21 cellular contexts compared by ENCODE assay signal in the genomic region with DNA sequence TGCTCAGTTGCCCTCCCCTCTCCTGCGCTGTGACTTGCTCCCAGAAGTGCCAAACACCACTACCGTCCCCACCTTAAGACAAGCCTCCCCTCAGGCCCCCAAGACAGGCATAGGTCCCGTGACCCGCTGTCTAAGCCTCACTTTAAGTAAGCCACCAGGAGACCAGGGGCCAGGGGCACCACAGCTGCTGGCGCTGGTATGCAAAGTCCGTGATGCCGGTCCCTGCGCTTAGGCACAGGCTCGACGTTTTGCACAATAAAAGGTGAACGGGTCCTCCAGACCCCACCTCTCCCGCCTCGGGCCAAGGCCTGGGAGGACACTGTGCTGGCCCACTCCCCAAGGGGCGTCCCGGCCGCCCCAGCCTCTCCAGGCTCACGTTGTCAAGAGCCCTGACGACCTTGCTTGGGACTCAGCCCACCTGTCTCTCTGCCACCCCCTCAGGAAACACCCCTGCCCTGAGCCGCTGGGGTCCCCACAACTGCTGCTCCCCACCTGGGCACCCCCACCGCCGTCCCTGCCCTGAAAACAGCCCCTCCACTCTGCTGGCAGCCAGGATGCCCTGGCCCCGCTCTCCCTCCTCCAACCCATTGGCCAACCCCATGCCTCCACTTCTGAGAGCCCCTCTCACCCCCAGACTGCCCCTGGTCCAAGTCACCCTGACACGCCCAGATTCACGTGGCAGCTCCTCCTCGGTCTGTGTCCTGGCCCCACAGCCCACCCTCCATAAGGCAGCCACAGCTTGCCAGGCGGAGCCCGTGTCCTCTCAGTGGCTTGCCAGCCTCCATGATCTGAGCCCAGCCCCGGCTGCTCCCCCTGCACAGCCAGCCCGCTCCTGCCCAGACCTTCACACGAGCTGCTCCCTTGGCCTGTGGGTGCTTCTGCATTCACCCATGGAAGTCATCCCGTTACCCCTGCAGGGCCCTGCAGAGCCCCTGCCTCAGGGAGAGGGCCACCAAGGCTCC. TPM values are rescaled to one million over a fixed set of nuclear protein-coding genes. Genes with fewer than 3 reads are reported as not detected.
DNase-seq lines count a peak whose midpoint lies in the region; ATAC-seq, FAIRE-seq and TF ChIP-seq lines count a peak whose summit lies in the region.
"Had no signal": no experiment of that assay in that cellular context is flagged by ENCODE, and none has a peak within 500 bp of the region (broad histone marks: within the 10 kb centered on the region; RNA-seq: fewer than 3 reads in every experiment).

No MANE protein-coding gene starts in this region.

- H4K5ac ChIP-seq in H9 (ENCODE audit: insufficient read length, low read depth, low read length) (no peak overlapping the region), H1 (ENCODE audit: insufficient read length, low read depth, low read length) (no peak overlapping the region)

- H3K79me1 ChIP-seq in H9 (ENCODE audit: insufficient read depth, low read depth, low read length, poor library complexity, severe bottlenecking) (no peaks in the 10 kb centered on the region), H1 (ENCODE audit: low read depth, low read length) (no peaks in the 10 kb centered on the region)

- H3K27ac Mint-ChIP-seq in H9 (peak overlapping the region in 1 of 3 experiments; percentile 64; a peak in 1 of 7 replicates), neural crest cell (ENCODE audit: unreplicated experiment) (peak overlapping the region; percentile 27)
- H3K27ac Mint-ChIP-seq: CD14-positive monocyte; CD4-positive, alpha-beta memory T cell had no signal

- H2AFZ ChIP-seq in H9 (ENCODE audit: low read length) (no peak overlapping the region), H1 (ENCODE audit: low read length) (no peak overlapping the region)
- H2AFZ ChIP-seq: GM23248 had no signal

- H3K27me3 ChIP-seq in BLaER1 = no peaks in the 10 kb centered on the region
- no peaks in the 10 kb centered on the region for H3K27me3 ChIP-seq in H9 (ENCODE audit: insufficient read depth, low read length)
- H3K27me3 ChIP-seq in H1 (replicated peaks in 1 of 4; ENCODE audit: control insufficient read depth in 3 of 4, extremely low read depth in 1 of 4, insufficient read depth in 3 of 4, low read length in 3 of 4) = no peaks in the 10 kb centered on the region
- H3K27me3 ChIP-seq in lower lobe of right lung (ENCODE audit: low read depth) = no peaks in the 10 kb centered on the region

- H2BK15ac ChIP-seq in H9 (ENCODE audit: low read depth, low read length) = no peak overlapping the region
- peak overlapping the region; percentile 46; the same call in 1 of the 2 replicates for H2BK15ac ChIP-seq in H1 (ENCODE audit: low read length)

- no peak overlapping the region for H2BK20ac ChIP-seq in H9 (ENCODE audit: low read depth, low read length, poor library complexity, severe bottlenecking)
- no peak overlapping the region for H2BK20ac ChIP-seq in H1 (ENCODE audit: low read length)

- FAIRE-seq in H1 (lab: Jason Lieb, UNC) = no peak
- FAIRE-seq: A204.1, GM12878, H54 had no signal

- H3K4me2 ChIP-seq in BLaER1 (peak overlapping the region; percentile 12; the same call in 1 of the 2 replicates), H9 (ENCODE audit: insufficient read depth, insufficient read length, low read length) (no peak overlapping the region), H1 (ENCODE audit: insufficient read depth in 1 of 2, low read depth in 2 of 2, low read length in 2 of 2) (no peak overlapping the region)

- H2BK12ac ChIP-seq in H9 (ENCODE audit: insufficient read length, low read depth, low read length) = no peak overlapping the region
- peak overlapping the region; percentile 60; the same call in 1 of the 2 replicates for H2BK12ac ChIP-seq in H1 (ENCODE audit: low read depth, low read length)

- H3K36me3 Mint-ChIP-seq in H9 (ENCODE audit: insufficient read depth in 1 of 3, low read depth in 3 of 3) = no peaks in the 10 kb centered on the region
- no peaks in the 10 kb centered on the region for H3K36me3 Mint-ChIP-seq in neural crest cell (ENCODE audit: low read depth)
- H3K36me3 Mint-ChIP-seq: CD14-positive monocyte; CD4-positive, alpha-beta memory T cell had no signal

- H3K23ac ChIP-seq in H9 (ENCODE audit: insufficient read length, low read depth, low read length) (no peak overlapping the region), H1 (ENCODE audit: insufficient read length) (no peak overlapping the region)

- TF ChIP-seq RAD21 in H1 (IDR thresholded peaks at IDR 0.05 in 1 of 2, conservative IDR thresholded peaks at IDR 0.05 in 1 of 2; ENCODE audit: low read depth in 2 of 2, low read length in 2 of 2) = no peak

- no peak for DNase-seq in H9
- no peak for DNase-seq in H1 (ENCODE audit: low read depth in 1 of 2, low spot score in 2 of 2)
- no peak for DNase-seq in neural crest cell (ENCODE audit: low read depth, low spot score)
- DNase-seq in lower lobe of right lung = no peak
- no peak for DNase-seq in mesenteric fat pad (ENCODE audit: low spot score)
- no peak for DNase-seq in NCI-H146 (lab: John Stamatoyannopoulos, UW)
- DNase-seq in NOMO-1 (lab: John Stamatoyannopoulos, UW; ENCODE audit: unreplicated experiment in 2 of 2) = no peak
- DNase-seq: ACHN; CD4-positive, alpha-beta memory T cell; DMS 273 treated with DMSO at 0.1 percent for 48 hours; DMS53; DND-41; EL; GM23248; KG1 had no signal

- peaks cover 54% of the 10 kb centered on the region for H3K36me3 ChIP-seq in BLaER1
- no peaks in the 10 kb centered on the region for H3K36me3 ChIP-seq in H1 (ENCODE audit: control insufficient read depth in 2 of 4, insufficient read depth in 4 of 4, low read length in 3 of 4)
- H3K36me3 ChIP-seq in lower lobe of right lung = no peaks in the 10 kb centered on the region

- no peak overlapping the region for H3K4me3 Mint-ChIP-seq in H9
- H3K4me3 Mint-ChIP-seq in neural crest cell = no peak overlapping the region
- H3K4me3 Mint-ChIP-seq: CD14-positive monocyte; CD4-positive, alpha-beta memory T cell had no signal

- intact Hi-C loops in lower lobe of right lung (cut with DNase I) = no loop called here

- ATAC-seq in lower lobe of right lung = no peak
- ATAC-seq: GM12878, HCT116 had no signal

- H3K4me1 Mint-ChIP-seq in H9 (peaks cover 2 to 30% of the 10 kb centered on the region in 2 experiments; a peak in 3 of 4 replicates), neural crest cell (no peaks in the 10 kb centered on the region)
- H3K4me1 Mint-ChIP-seq: CD14-positive monocyte; CD4-positive, alpha-beta memory T cell had no signal

- TF ChIP-seq POLR2A in H1 (IDR thresholded peaks at IDR 0.05; ENCODE audit: control extremely low read depth in 1 of 2, low read depth in 2 of 2, low read length in 2 of 2) = no peak

- H3K14ac ChIP-seq in H9 (ENCODE audit: insufficient read depth, low read length) = peak overlapping the region; percentile 65; the same call in 1 of the 2 replicates
- H3K14ac ChIP-seq in H1 (ENCODE audit: insufficient read length) = no peak overlapping the region

- no CpG with 5 or more reads among the region's 31 CpGs for WGBS in H9 (ENCODE audit: extremely low coverage, insufficient read length, low lambda C conversion rate)
- WGBS in H1 (ENCODE audit: extremely low coverage in 1 of 2, insufficient coverage in 1 of 2, insufficient read length in 1 of 2, insufficient replicate concordance in 2 of 2, low coverage in 1 of 2, low lambda C conversion rate in 2 of 2, missing lambda C conversion rate in 1 of 2), 2 experiments = 84% methylated on average over 30 of the region's 31 CpGs; no CpG with 5 or more reads in 1 of the 2 experiments

- H3K4me3 ChIP-seq in BLaER1 (no peak overlapping the region), H1 (ENCODE audit: extremely low read depth in 1 of 4, insufficient read depth in 2 of 4, low read depth in 3 of 4, low read length in 4 of 4) (no peak overlapping the region), lower lobe of right lung (no peak overlapping the region)
- H3K4me3 ChIP-seq: GM12878, GM23248 had no signal

- no peak overlapping the region for H2BK120ac ChIP-seq in H9 (ENCODE audit: low read depth, low read length, poor library complexity, severe bottlenecking)
- H2BK120ac ChIP-seq in H1 (replicated peaks; ENCODE audit: low read depth, low read length) = no peak overlapping the region

- H3K27ac ChIP-seq in BLaER1 = peak overlapping the region; percentile 35; the same call in 1 of the 2 replicates
- H3K27ac ChIP-seq in H9 (ENCODE audit: insufficient read length, low read depth, low read length) = no peak overlapping the region
- H3K27ac ChIP-seq in H1 (ENCODE audit: low read depth, low read length) = no peak overlapping the region
- H3K27ac ChIP-seq in lower lobe of right lung = no peak overlapping the region
- H3K27ac ChIP-seq: GM23248 had no signal

- H3K56ac ChIP-seq in H9 (ENCODE audit: insufficient read length, low read depth, low read length) (no peak overlapping the region), H1 (replicated peaks; ENCODE audit: insufficient read length, low read depth, low read length) (no peak overlapping the region)

- TF ChIP-seq EP300 in H1 (IDR thresholded peaks at IDR 0.05; ENCODE audit: borderline replicate concordance in 1 of 2, low read depth in 2 of 2, low read length in 2 of 2) = no peak

- H3K4ac ChIP-seq in H9 (ENCODE audit: low read depth, low read length) = no peak overlapping the region
- H3K4ac ChIP-seq in H1 (replicated peaks; ENCODE audit: insufficient read length, low read depth, low read length) = no peak overlapping the region

- H4K8ac ChIP-seq in H9 (replicated peaks; ENCODE audit: insufficient read length, low read depth, low read length) (no peak overlapping the region), H1 (ENCODE audit: extremely low read depth, insufficient read depth, low read length) (peak overlapping the region; percentile 57; the same call in 1 of the 2 replicates)

- no peaks in the 10 kb centered on the region for H3K79me2 ChIP-seq in H9 (ENCODE audit: insufficient read depth, low read length)
- H3K79me2 ChIP-seq in H1 (ENCODE audit: control insufficient read depth in 1 of 2, insufficient read depth in 2 of 2, low read length in 2 of 2) = no peaks in the 10 kb centered on the region

- H4K20me1 ChIP-seq in BLaER1 (peaks cover 92% of the 10 kb centered on the region), H9 (ENCODE audit: control insufficient read depth, insufficient read depth, insufficient read length) (no peaks in the 10 kb centered on the region), H1 (replicated peaks in 1 of 2; ENCODE audit: control insufficient read depth in 1 of 2, insufficient read depth in 2 of 2, low read length in 2 of 2) (peaks cover 0 to 2% of the 10 kb centered on the region in 2 experiments)

- TF ChIP-seq CTCF in H9 (conservative IDR thresholded peaks at IDR 0.05) (no peak), H1 (IDR thresholded peaks at IDR 0.05; ENCODE audit: control extremely low read depth in 1 of 3, insufficient read depth in 1 of 3, low read depth in 1 of 3, low read length in 3 of 3) (no peak), neural crest cell (conservative IDR thresholded peaks at IDR 0.05) (no peak), lower lobe of right lung (IDR thresholded peaks at IDR 0.05) (no peak)

- H3K4me1 ChIP-seq in BLaER1 = peaks cover 93% of the 10 kb centered on the region
- no peaks in the 10 kb centered on the region for H3K4me1 ChIP-seq in H9 (ENCODE audit: insufficient read depth, low read length)
- peaks cover 0 to 6% (median 0%) of the 10 kb centered on the region in 4 experiments; a peak in 4 of 7 replicates for H3K4me1 ChIP-seq in H1 (replicated peaks in 1 of 4; ENCODE audit: control insufficient read depth in 3 of 4, insufficient read depth in 4 of 4, low read length in 3 of 4)
- H3K4me1 ChIP-seq in lower lobe of right lung = peaks cover 5% of the 10 kb centered on the region

- POLR2A ChIA-PET in H1 (lab: Charles Lee; ENCODE audit: partially characterized antibody) = no interaction called here

- no peak overlapping the region for H3T11ph ChIP-seq in H9 (ENCODE audit: low read length)

- H2BK5ac ChIP-seq in H9 (ENCODE audit: insufficient read length, low read length) = no peak overlapping the region
- 0 out of 2 replicates have a peak overlapping the region, but pooled peaks have one; percentile 24 for H2BK5ac ChIP-seq in H1 (ENCODE audit: low read depth, low read length)

- H3K18ac ChIP-seq in H9 (ENCODE audit: insufficient read length, low read depth, low read length) = no peak overlapping the region
- no peak overlapping the region; the same call in 1 of the 2 replicates for H3K18ac ChIP-seq in H1 (ENCODE audit: extremely low read depth, low read length)

- H4K91ac ChIP-seq in H9 (ENCODE audit: insufficient read length, low read depth, low read length) = no peak overlapping the region
- H4K91ac ChIP-seq in H1 (replicated peaks; ENCODE audit: insufficient read length, low read length) = no peak overlapping the region

- H2AK5ac ChIP-seq in H9 (ENCODE audit: insufficient read length, low read length) (no peak overlapping the region), H1 (ENCODE audit: low read depth, low read length) (no peak overlapping the region)

- H3K9me3 ChIP-seq in BLaER1 (no peaks in the 10 kb centered on the region), H9 (ENCODE audit: control insufficient read depth, low read depth, low read length) (no peaks in the 10 kb centered on the region), H1 (ENCODE audit: insufficient read depth in 2 of 2, low read depth in 1 of 2, low read length in 1 of 2) (no peaks in the 10 kb centered on the region), lower lobe of right lung (no peaks in the 10 kb centered on the region)

- peaks cover 1% of the 10 kb centered on the region; the same call in 1 of the 2 replicates for H3K27me3 Mint-ChIP-seq in H9 (ENCODE audit: low read depth)
- no peaks in the 10 kb centered on the region for H3K27me3 Mint-ChIP-seq in neural crest cell (ENCODE audit: low read depth)
- H3K27me3 Mint-ChIP-seq: CD4-positive, alpha-beta memory T cell had no signal

- H3K9me3 Mint-ChIP-seq in H9 = no peaks in the 10 kb centered on the region
- no peaks in the 10 kb centered on the region for H3K9me3 Mint-ChIP-seq in neural crest cell
- H3K9me3 Mint-ChIP-seq: CD4-positive, alpha-beta memory T cell had no signal

- H3K23me2 ChIP-seq in H9 (ENCODE audit: insufficient read length, low read depth, low read length, poor library complexity, severe bottlenecking) (no peaks in the 10 kb centered on the region), H1 (ENCODE audit: low read depth, low read length) (0 out of 2 replicates have a peak, but pooled peaks cover 2% of the 10 kb centered on the region)

- no peak overlapping the region for H3K9ac ChIP-seq in BLaER1
- no peak overlapping the region for H3K9ac ChIP-seq in H9 (ENCODE audit: extremely low read depth, insufficient read length, low read length)
- H3K9ac ChIP-seq in H1 (replicated peaks in 1 of 4; ENCODE audit: extremely low read depth in 1 of 4, low read depth in 3 of 4, low read length in 3 of 4) = no peak overlapping the region
- H3K9ac ChIP-seq: GM23248 had no signal

- CTCF ChIA-PET in H1 (lab: Charles Lee; ENCODE audit: partially characterized antibody) = interaction anchor here (0.7 to 2.6 kb wide), 4 partner anchors 9 to 67 kb away, joined by 3 to 12 read pairs (median 8); partner anchors contain the start of gene JAG2

RNA-seq across cellular contexts. Expression of gene JAG2, which starts 11.9 kb away (rescaled TPM):
- total RNA-seq in H9 (2021) (11.3 and 11.4 TPM in 2 replicates), neural crest cell (2.7 and 4.2 TPM in 2 replicates), lower lobe of right lung (29.2 TPM), mesenteric fat pad (25.1 TPM)
- 6.2 and 8.9 TPM in 2 replicates for total RNA-seq in H1 (2021; fragmentation: NEBNext Ultra II Directional; extraction: Animal tissue kit (Norgen Biotek cat#: 25700))
- polyA plus RNA-seq in H1 (2011; rRNA removed) = 2.8 and 4.8 TPM in 2 replicates
- 6.5 TPM for polyA plus RNA-seq in H1 (2011; cell fraction: cytosol; rRNA removed)
- 27.2 TPM for polyA plus RNA-seq in H1 (2011; cell fraction: nucleus; rRNA removed)
- 5.4 to 9.8 TPM (median 7.3 TPM) in 4 replicates for polyA plus RNA-seq in H1 (2012, experiment 1 of 2)
- 4.8 TPM for polyA plus RNA-seq in H1 (2012, experiment 2 of 2)
- 4.2 TPM for polyA plus RNA-seq in H1 (2013, experiment 1 of 2)
- polyA plus RNA-seq in H1 (2013, experiment 2 of 2) = 4.1 TPM
- 3.4 and 4.7 TPM in 2 replicates for polyA minus RNA-seq in H1 (2011; rRNA and poly(A)+ RNA removed)
- 2.9 TPM for polyA minus RNA-seq in H1 (2011; cell fraction: cytosol; rRNA and poly(A)+ RNA removed)
- 5.7 TPM for polyA minus RNA-seq in H1 (2011; cell fraction: nucleus; rRNA and poly(A)+ RNA removed)
- polyA plus RNA-seq: CD14-positive monocyte; CD4-positive, alpha-beta memory T cell; GM23248 had no signal

RNA-seq across cellular contexts. Expression of gene NUDT14, which starts 24.4 kb away (rescaled TPM):
- 39.0 and 41.1 TPM in 2 replicates for total RNA-seq in H9 (2021)
- total RNA-seq in H1 (2021; fragmentation: NEBNext Ultra II Directional; extraction: Animal tissue kit (Norgen Biotek cat#: 25700)) = 33.3 and 33.6 TPM in 2 replicates
- 25.5 and 40.3 TPM in 2 replicates for polyA plus RNA-seq in H1 (2011; rRNA removed)
- 35.2 TPM for polyA plus RNA-seq in H1 (2011; cell fraction: cytosol; rRNA removed)
- 49.1 TPM for polyA plus RNA-seq in H1 (2011; cell fraction: nucleus; rRNA removed)
- polyA plus RNA-seq in H1 (2012, experiment 1 of 2) = 28.3 to 44.3 TPM (median 38.0 TPM) in 4 replicates
- 26.9 TPM for polyA plus RNA-seq in H1 (2012, experiment 2 of 2)
- polyA plus RNA-seq in H1 (2013, experiment 1 of 2) = 21.1 TPM
- polyA plus RNA-seq in H1 (2013, experiment 2 of 2) = 19.1 TPM
- 3.2 and 4.2 TPM in 2 replicates for polyA minus RNA-seq in H1 (2011; rRNA and poly(A)+ RNA removed)
- 13.7 TPM for polyA minus RNA-seq in H1 (2011; cell fraction: cytosol; rRNA and poly(A)+ RNA removed)
- 12.6 TPM for polyA minus RNA-seq in H1 (2011; cell fraction: nucleus; rRNA and poly(A)+ RNA removed)
- total RNA-seq in neural crest cell = 25.6 and 27.1 TPM in 2 replicates
- 54.5 TPM for total RNA-seq in lower lobe of right lung
- 28.3 TPM for total RNA-seq in mesenteric fat pad
